In the genomic region with DNA sequence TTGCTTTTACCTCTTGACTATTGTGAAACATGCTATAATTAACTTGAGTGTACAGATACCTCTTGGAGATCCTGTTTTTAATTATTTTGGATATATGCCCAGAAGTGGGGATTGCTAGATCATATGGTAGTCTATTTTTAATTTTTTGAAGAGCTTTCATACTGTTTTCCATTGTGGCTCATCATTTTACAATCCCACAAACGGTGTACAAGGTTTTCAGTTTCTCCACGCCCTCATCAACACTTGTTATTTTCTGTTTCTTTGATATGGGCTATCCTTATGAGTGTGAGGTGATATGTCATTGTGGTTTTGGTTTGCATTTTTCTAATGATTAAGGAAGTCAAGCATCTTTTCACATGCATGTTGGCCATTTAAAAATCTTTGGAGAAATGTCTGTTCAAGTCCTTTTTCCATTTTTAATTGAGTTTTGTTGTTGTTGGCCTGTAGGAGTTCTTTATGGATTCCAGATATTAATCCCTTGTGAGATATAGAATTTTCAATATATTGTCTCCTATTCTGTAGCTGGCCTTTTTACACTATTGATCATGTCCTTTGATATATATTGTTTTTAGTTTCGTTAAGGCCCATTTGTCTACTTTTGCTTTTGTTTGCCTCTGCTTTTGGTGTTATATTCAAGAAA, we compare ENCODE assay signal across 8 cellular contexts. TPM values are rescaled to one million over a fixed set of nuclear protein-coding genes. Genes with fewer than 3 reads are reported as not detected.
DNase-seq lines count a peak whose midpoint lies in the region; ATAC-seq and TF ChIP-seq lines count a peak whose summit lies in the region.

No MANE protein-coding gene starts in this region.

- H3K4me1 Mint-ChIP-seq in stimulated activated effector memory CD8-positive, alpha-beta T cell treated with anti-CD3 and anti-CD28 coated beads, Interleukin-12 subunit alpha, Interleukin-12 subunit beta, amount 100 ng/mL, for 72 hours, result peaks cover 78% of the 10 kb centered on the region

- peak; percentile 29 for DNase-seq in GM06990 (ENCODE audit: extremely low read depth, insufficient read length)
- peak; percentile 93 for DNase-seq in LHCN-M2 (ENCODE audit: low read depth)
- peak; percentile 42 for DNase-seq in amniotic epithelial cell (ENCODE audit: low read depth)
- DNase-seq in stimulated activated effector memory CD8-positive, alpha-beta T cell treated with anti-CD3 and anti-CD28 coated beads, Interleukin-12 subunit alpha, Interleukin-12 subunit beta, amount 100 ng/mL, for 72 hours (ENCODE audit: low spot score in 2 of 2), result no peak
- no peak for DNase-seq in AG08396 (ENCODE audit: low spot score)
- no peak for DNase-seq in HK-2 (ENCODE audit: unreplicated experiment)
- DNase-seq in activated effector memory CD4-positive, alpha-beta T cell treated with Interleukin-2 at 50 U/mL for 16 hours, result no peak

- H3K27ac Mint-ChIP-seq in stimulated activated effector memory CD8-positive, alpha-beta T cell treated with anti-CD3 and anti-CD28 coated beads, Interleukin-12 subunit alpha, Interleukin-12 subunit beta, amount 100 ng/mL, for 72 hours, result peak overlapping the region; percentile 91

- H3K36me3 Mint-ChIP-seq in stimulated activated effector memory CD8-positive, alpha-beta T cell treated with anti-CD3 and anti-CD28 coated beads, Interleukin-12 subunit alpha, Interleukin-12 subunit beta, amount 100 ng/mL, for 72 hours, result peaks cover 81% of the 10 kb centered on the region

- no peaks in the 10 kb centered on the region for H3K27me3 ChIP-seq in GM06990 (replicated peaks; ENCODE audit: control insufficient read depth, insufficient read depth, low read length)

- H3K36me3 ChIP-seq in GM06990 (ENCODE audit: control insufficient read depth, insufficient read depth, low read length), result peaks cover 2% of the 10 kb centered on the region; the same call in 1 of the 2 replicates

- peak overlapping the region; percentile 56 for H3K4me3 Mint-ChIP-seq in stimulated activated effector memory CD8-positive, alpha-beta T cell treated with anti-CD3 and anti-CD28 coated beads, Interleukin-12 subunit alpha, Interleukin-12 subunit beta, amount 100 ng/mL, for 72 hours

- no peak for TF ChIP-seq CTCF in GM06990 (IDR thresholded peaks at IDR 0.05; ENCODE audit: insufficient read depth, low read length, poor library complexity, severe bottlenecking)

- peaks cover 6% of the 10 kb centered on the region for H3K9me3 Mint-ChIP-seq in stimulated activated effector memory CD8-positive, alpha-beta T cell treated with anti-CD3 and anti-CD28 coated beads, Interleukin-12 subunit alpha, Interleukin-12 subunit beta, amount 100 ng/mL, for 72 hours

- H3K4me3 ChIP-seq in GM06990 (replicated peaks; ENCODE audit: low read depth, low read length), result no peak overlapping the region

- peak; percentile 72 for ATAC-seq in GM21447 (IDR thresholded peaks at IDR 0.05; ENCODE audit: unreplicated experiment)
- peak; percentile 96 for ATAC-seq in stimulated activated effector memory CD8-positive, alpha-beta T cell treated with anti-CD3 and anti-CD28 coated beads, Interleukin-12 subunit alpha, Interleukin-12 subunit beta, amount 100 ng/mL, for 72 hours

RNA-seq across cellular contexts. Expression of gene AGK, which starts 7.5 kb away (rescaled TPM):
- total RNA-seq in LHCN-M2 (2014; rRNA removed), result 30.9 and 31.1 TPM in 2 replicates
- polyA plus RNA-seq in LHCN-M2 (2012), result 13.4 TPM

Comparison
In these comparisons a context has a peak if more than half of its experiments do, and no peak if none do; other contexts are left out.
1. DNase-seq: peak in GM06990 (single experiment), LHCN-M2 (single experiment) and amniotic epithelial cell (single experiment); none in stimulated activated effector memory CD8-positive, alpha-beta T cell treated with anti-CD3 and anti-CD28 coated beads, Interleukin-12 subunit alpha, Interleukin-12 subunit beta, amount 100 ng/mL, for 72 hours (0 of 2), AG08396 (single experiment), HK-2 (single experiment) and activated effector memory CD4-positive, alpha-beta T cell treated with Interleukin-2 at 50 U/mL for 16 hours (single experiment).